In genomic region chr9:127980706-127981558, GRCh38 we compare ENCODE assay signal across 8 cellular contexts. TPM values are rescaled to one million over a fixed set of nuclear protein-coding genes. Genes with fewer than 3 reads are reported as not detected.
DNase-seq lines count a peak whose midpoint lies in the region; ATAC-seq and TF ChIP-seq lines count a peak whose summit lies in the region.

EEIG1 (minus strand) TSS chr9:127980989; CDS start chr9:127980137, 852 bp downstream.

- POLR2A ChIA-PET in PC-9 (lab: Charles Lee; ENCODE audit: unreplicated experiment) = interaction anchor here (0.6 to 1.8 kb wide), 8 partner anchors 9 to 412 kb away, joined by 3 to 14 read pairs (median 4); partner anchors contain the start of gene NAIF1

- DNase-seq in DMS153 (lab: John Stamatoyannopoulos, UW) = peak; percentile 86
- peak; percentile 85 for DNase-seq in Jurkat, Clone E6-1 (ENCODE audit: low read depth, low spot score)
- peak; percentile 73 to 99 for DNase-seq in PC-9
- peak; percentile 99 for DNase-seq in activated T-cell treated with anti-CD3 and anti-CD28 coated beads for 48 hours (ENCODE audit: low read depth)
- DNase-seq in epithelial cell of proximal tubule (ENCODE audit: low read depth) = no peak
- DNase-seq in stimulated activated CD8-positive, alpha-beta memory T cell treated with anti-CD3 and anti-CD28 coated beads, Interleukin-4, amount 100 ng/mL, for 24 hours (ENCODE audit: low read depth) = peak; percentile 97

- CTCF ChIA-PET in PC-9 (lab: Charles Lee) = interaction anchor here (1.1 kb wide), 1 partner anchor 37 kb away, joined by 3 read pairs; no protein-coding TSS in a partner anchor

- peaks cover 44% of the 10 kb centered on the region for H3K79me2 ChIP-seq in PC-9 (ENCODE audit: low read depth)

- peak within 1 kb of the TSS; percentile 87 for H3K4me2 ChIP-seq in PC-9

- peak; percentile 64 for ATAC-seq in GM21576 (IDR thresholded peaks at IDR 0.05; ENCODE audit: unreplicated experiment)

- no peak for TF ChIP-seq CTCF in PC-9 (conservative IDR thresholded peaks at IDR 0.05)
- no peak for TF ChIP-seq CTCF in epithelial cell of proximal tubule (conservative IDR thresholded peaks at IDR 0.05; ENCODE audit: low read depth, low read length)

- H3K27me3 ChIP-seq in PC-9 (ENCODE audit: insufficient read depth, low read depth) (no peaks in the 10 kb centered on the region), mucosa of rectum (ENCODE audit: control insufficient read depth in 2 of 2, insufficient read depth in 2 of 2, low read length in 2 of 2) (no peaks in the 10 kb centered on the region)

- H3K9me3 ChIP-seq in PC-9 (ENCODE audit: insufficient read depth, low read depth) = no peaks in the 10 kb centered on the region
- H3K9me3 ChIP-seq in mucosa of rectum (ENCODE audit: control insufficient read depth in 2 of 2, low read length in 2 of 2) = no peaks in the 10 kb centered on the region

- H3K4me1 ChIP-seq in PC-9 (replicated peaks; ENCODE audit: insufficient read depth) (peaks cover 45% of the 10 kb centered on the region), mucosa of rectum (ENCODE audit: control insufficient read depth in 2 of 2, insufficient read depth in 2 of 2, low read length in 2 of 2) (peaks cover 44 to 45% of the 10 kb centered on the region in 2 donors)

- H3K27ac ChIP-seq in PC-9 = peak within 1 kb of the TSS; percentile 39
- peak within 1 kb of the TSS; percentile 90 to 91 for H3K27ac ChIP-seq in mucosa of rectum (ENCODE audit: low read depth in 2 of 2, low read length in 2 of 2)

- peak within 1 kb of the TSS; percentile 66 for H3K4me3 ChIP-seq in Jurkat, Clone E6-1 (ENCODE audit: low read length)
- H3K4me3 ChIP-seq in PC-9 = peak within 1 kb of the TSS; percentile 82
- peak within 1 kb of the TSS; percentile 88 for H3K4me3 ChIP-seq in epithelial cell of proximal tubule (ENCODE audit: low read depth, low read length)
- H3K4me3 ChIP-seq in mucosa of rectum (ENCODE audit: low read length in 2 of 2) = peak within 1 kb of the TSS; percentile 80 to 94

- intact Hi-C loops in PC-9 (cut with micrococcal nuclease; ENCODE audit: unreplicated experiment) = loop anchor here (1.0 to 2.0 kb wide), 3 partner anchors 20 to 38 kb away; no protein-coding TSS in a partner anchor

- no peaks in the 10 kb centered on the region for H3K9me2 ChIP-seq in PC-9 (ENCODE audit: insufficient read depth)

- peak within 1 kb of the TSS; percentile 74 for H2AFZ ChIP-seq in PC-9

- peaks cover 40% of the 10 kb centered on the region for H4K20me1 ChIP-seq in PC-9 (ENCODE audit: insufficient read depth)

- peaks cover 10% of the 10 kb centered on the region for H3F3A ChIP-seq in PC-9 (ENCODE audit: insufficient read depth, low read depth)

- H3K9ac ChIP-seq in mucosa of rectum (ENCODE audit: low read depth in 1 of 2, low read length in 2 of 2) = peak within 1 kb of the TSS; percentile 93 to 95

- BruUV-seq in PC-9 (replicated peaks; lab: Mats Ljungman, UMichigan) = no TSS peak

- peaks cover 4% of the 10 kb centered on the region; the same call in 1 of the 2 replicates for H3K36me3 ChIP-seq in PC-9 (ENCODE audit: low read depth)
- H3K36me3 ChIP-seq in mucosa of rectum (ENCODE audit: control insufficient read depth in 2 of 2, insufficient read depth in 2 of 2, low read length in 2 of 2) = peaks cover 0 to 5% of the 10 kb centered on the region in 2 donors

RNA-seq across cellular contexts. Expression of gene EEIG1, which starts in this region (rescaled TPM):
- polyA plus RNA-seq in Jurkat, Clone E6-1 (2012; ENCODE audit: insufficient read depth, insufficient read length) = 20.4 TPM
- total RNA-seq in PC-9 (2021) (176 and 208 TPM in 2 replicates), epithelial cell of proximal tubule (3.9 and 5.0 TPM in 2 replicates)

Comparison
In these comparisons a context has a peak if more than half of its experiments do, and no peak if none do; other contexts are left out.
1. RNA of gene EEIG1 (total RNA-seq): 176 to 208 TPM in PC-9; 3.9 to 5.0 TPM in epithelial cell of proximal tubule; every median in the first group is over 10 times any median in the second.
2. Peak in every context shown above with its lines, with median percentiles within 50 percentile points of each other: H3K4me3 ChIP-seq.